ENCODE assay signal across 8 cellular contexts in the genomic region with DNA sequence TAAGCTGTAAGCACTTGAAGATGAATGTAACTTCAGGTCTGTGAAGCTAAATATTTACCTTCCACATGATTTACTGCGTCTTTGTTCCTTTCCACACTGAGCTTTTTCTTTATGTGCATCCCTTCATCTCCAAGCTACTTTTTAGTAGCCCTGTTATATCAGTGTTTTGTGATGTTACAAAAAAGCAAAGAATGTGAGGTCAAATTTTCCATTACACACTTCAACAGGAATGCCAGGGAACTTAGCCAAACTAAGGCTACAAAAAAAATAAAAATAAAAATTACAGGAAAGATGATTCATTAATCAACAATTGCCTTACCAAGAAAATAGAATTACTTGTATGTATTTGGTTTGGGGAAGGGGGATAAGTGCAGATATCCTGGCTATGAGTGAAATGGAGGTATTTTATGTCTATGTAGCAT.
A peak's percentile ranks its signal among the peaks of the same experiment; 100 is the strongest.
DNase-seq lines count a peak whose midpoint lies in the region; ATAC-seq, FAIRE-seq and TF ChIP-seq lines count a peak whose summit lies in the region.

No MANE protein-coding gene starts in this region.

- H3K4me1 ChIP-seq in pancreas: peaks cover 9 to 35% (median 33%) of the 10 kb centered on the region in 3 donors

- ATAC-seq in pancreas: peak; percentile 63 to 72 (median 69)
- ATAC-seq in GM18502 (IDR thresholded peaks at IDR 0.05; ENCODE audit: poor library complexity, unreplicated experiment): no peak
- no peak for ATAC-seq in GM21515 (IDR thresholded peaks at IDR 0.05; ENCODE audit: unreplicated experiment)

- CTCF ChIA-PET in RWPE1 (lab: Yijun Ruan, JAX): interaction anchor here (0.5 to 0.9 kb wide), 3 partner anchors 11 to 218 kb away, joined by 3 to 4 read pairs (median 4); no protein-coding TSS in a partner anchor

- intact Hi-C loops in pancreas (cut with DNase I): no loop called here

- POLR2A ChIA-PET in RWPE1 (lab: Yijun Ruan, JAX; ENCODE audit: low non-redundant PET): no interaction called here

- H3K4me3 ChIP-seq in AG10803 (ENCODE audit: low read length) (no peak overlapping the region), pancreas (no peak overlapping the region)

- TF ChIP-seq CTCF in AG10803 (conservative IDR thresholded peaks at IDR 0.05; ENCODE audit: low read length) (no peak), RWPE1 (conservative IDR thresholded peaks at IDR 0.05; ENCODE audit: low read depth) (no peak), pancreas (IDR thresholded peaks at IDR 0.05) (no peak)

- FAIRE-seq in pancreas (lab: Jason Lieb, UNC): peak; percentile 96

- H3K9me3 ChIP-seq in pancreas: no peaks in the 10 kb centered on the region

- DNase-seq in AG10803 (ENCODE audit: low read depth) (peak; percentile 90), RWPE1 (ENCODE audit: low spot score) (peak; percentile 55), fibroblast of peridontal ligament (ENCODE audit: extremely low read depth) (peak; percentile 97), pancreas (no peak), NCI-H1092 (lab: John Stamatoyannopoulos, UW) (no peak), GM19240 (ENCODE audit: insufficient read length, low spot score) (no peak)

- no peaks in the 10 kb centered on the region for H3K36me3 ChIP-seq in pancreas

- WGBS in pancreas, 2 donors: 59 to 61% methylated on average over 1 of the region's 1 CpG

- no peaks in the 10 kb centered on the region for H3K27me3 ChIP-seq in pancreas

- H3K27ac ChIP-seq in RWPE1 (no peak overlapping the region), pancreas (peak overlapping the region; percentile 43 to 87 (median 68))

Comparison
In these comparisons a context has a peak if more than half of its experiments do, and no peak if none do; other contexts are left out.
1. DNase-seq: peak in AG10803 (single experiment), RWPE1 (single experiment) and fibroblast of peridontal ligament (single experiment); none in pancreas (0 of 6), NCI-H1092 (single experiment) and GM19240 (single experiment).
2. ATAC-seq: peak in pancreas (4 of 4); none in GM18502 (single experiment) and GM21515 (single experiment).